Comparison of ENCODE assay signal across 1 cellular context in the genomic region with DNA sequence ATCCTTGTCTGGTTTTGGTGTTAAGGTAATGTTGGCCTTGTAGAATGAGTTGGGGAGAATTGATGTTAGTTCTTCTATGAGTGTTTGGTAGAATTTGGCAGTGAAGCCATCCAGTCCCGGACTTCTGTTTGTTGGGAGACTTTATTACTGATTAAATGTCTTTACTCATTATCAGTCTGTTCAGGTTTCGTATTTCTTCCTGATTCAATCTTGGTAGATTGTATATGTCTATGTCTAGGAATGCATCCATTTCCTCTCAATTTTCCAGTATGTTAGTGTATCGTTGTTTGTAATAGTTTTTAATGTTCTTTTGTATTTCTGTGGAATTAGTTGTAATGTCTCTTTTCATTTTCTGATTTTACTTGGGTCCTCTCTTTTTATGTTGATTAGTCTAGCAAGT.
TF ChIP-seq lines count a peak whose summit lies in the region.

No MANE protein-coding gene starts in this region.

TF ChIP-seq in IMR-90, 13 proteins besides CTCF, POLR2A, EP300 and RAD21:
- TF ChIP-seq, protein P1, sequence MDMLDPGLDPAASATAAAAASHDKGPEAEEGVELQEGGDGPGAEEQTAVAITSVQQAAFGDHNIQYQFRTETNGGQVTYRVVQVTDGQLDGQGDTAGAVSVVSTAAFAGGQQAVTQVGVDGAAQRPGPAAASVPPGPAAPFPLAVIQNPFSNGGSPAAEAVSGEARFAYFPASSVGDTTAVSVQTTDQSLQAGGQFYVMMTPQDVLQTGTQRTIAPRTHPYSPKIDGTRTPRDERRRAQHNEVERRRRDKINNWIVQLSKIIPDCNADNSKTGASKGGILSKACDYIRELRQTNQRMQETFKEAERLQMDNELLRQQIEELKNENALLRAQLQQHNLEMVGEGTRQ (IDR thresholded peaks at IDR 0.05; ENCODE audit: low read depth, low read length), result no peak
- TF ChIP-seq BHLHE40 (IDR thresholded peaks at IDR 0.05; ENCODE audit: low read depth, low read length) (no peak), RCOR1 (IDR thresholded peaks at IDR 0.05; ENCODE audit: insufficient replicate concordance, low read length) (no peak), FOS (IDR thresholded peaks at IDR 0.05; ENCODE audit: low read depth, low read length) (no peak), MAZ (IDR thresholded peaks at IDR 0.05; ENCODE audit: borderline replicate concordance, low read depth, low read length) (no peak), CEBPB (IDR thresholded peaks at IDR 0.05; ENCODE audit: low read depth, low read length) (no peak), CHD1 (IDR thresholded peaks at IDR 0.05; ENCODE audit: low read depth, low read length) (no peak), MAFK (IDR thresholded peaks at IDR 0.05; ENCODE audit: low read depth, low read length) (no peak), SMC3 (IDR thresholded peaks at IDR 0.05; ENCODE audit: low read depth, low read length) (no peak), NFE2L2 (IDR thresholded peaks at IDR 0.05; ENCODE audit: low read depth, low read length) (no peak), RFX5 (IDR thresholded peaks at IDR 0.05; ENCODE audit: low read depth, low read length) (no peak), MXI1 (IDR thresholded peaks at IDR 0.05; ENCODE audit: borderline replicate concordance, low read depth, low read length) (no peak)
- TF ChIP-seq, protein P2, sequence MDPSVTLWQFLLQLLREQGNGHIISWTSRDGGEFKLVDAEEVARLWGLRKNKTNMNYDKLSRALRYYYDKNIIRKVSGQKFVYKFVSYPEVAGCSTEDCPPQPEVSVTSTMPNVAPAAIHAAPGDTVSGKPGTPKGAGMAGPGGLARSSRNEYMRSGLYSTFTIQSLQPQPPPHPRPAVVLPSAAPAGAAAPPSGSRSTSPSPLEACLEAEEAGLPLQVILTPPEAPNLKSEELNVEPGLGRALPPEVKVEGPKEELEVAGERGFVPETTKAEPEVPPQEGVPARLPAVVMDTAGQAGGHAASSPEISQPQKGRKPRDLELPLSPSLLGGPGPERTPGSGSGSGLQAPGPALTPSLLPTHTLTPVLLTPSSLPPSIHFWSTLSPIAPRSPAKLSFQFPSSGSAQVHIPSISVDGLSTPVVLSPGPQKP (IDR thresholded peaks at IDR 0.05; ENCODE audit: borderline replicate concordance, low read depth, low read length), result no peak
